In the genomic region with DNA sequence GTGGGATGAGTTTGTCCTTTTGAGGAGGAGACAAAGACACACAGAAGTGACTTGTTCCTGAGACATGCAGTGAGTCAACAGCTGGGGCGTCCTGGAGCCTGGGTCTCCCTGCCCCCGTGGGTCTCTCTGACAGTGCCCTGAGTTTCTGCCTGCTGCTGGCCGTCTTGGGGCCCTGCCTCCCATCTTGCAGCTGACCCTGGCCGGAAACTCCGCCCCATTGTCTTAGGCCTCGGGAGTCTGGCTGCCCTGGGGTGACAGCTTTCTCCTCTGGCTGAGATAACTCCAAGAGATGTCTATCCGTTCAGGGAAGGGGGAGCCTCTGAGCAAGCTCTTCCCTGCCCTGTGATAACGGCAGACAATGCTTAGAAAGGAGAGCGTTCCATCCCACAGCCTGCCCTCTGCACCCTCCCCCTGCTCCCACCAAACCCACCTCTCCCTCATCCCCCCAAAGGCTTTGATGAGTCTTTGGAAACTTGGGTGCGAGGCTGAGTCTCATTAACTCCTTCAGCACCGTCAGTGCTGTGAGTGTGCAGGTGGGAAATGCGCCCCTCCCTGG, we compare ENCODE assay signal across 10 cellular contexts.
A peak's percentile ranks its signal among the peaks of the same experiment; 100 is the strongest.
DNase-seq lines count a peak whose midpoint lies in the region; ATAC-seq and TF ChIP-seq lines count a peak whose summit lies in the region.
"Had no signal": no experiment of that assay in that cellular context is flagged by ENCODE, and none has a peak within 500 bp of the region (broad histone marks: within the 10 kb centered on the region; RNA-seq: fewer than 3 reads in every experiment).

No MANE protein-coding gene starts in this region.

- WGBS in transverse colon (ENCODE audit: low coverage in 1 of 2), 2 donors: 63% methylated on average over 12 of the region's 12 CpGs; no CpG with 5 or more reads in 1 of the 2 donors

- H3K4me3 ChIP-seq in H7 (ENCODE audit: insufficient read depth, low read depth, low read length) (no peak overlapping the region), adipocyte (ENCODE audit: low read length) (no peak overlapping the region), transverse colon (no peak overlapping the region)

- no peaks in the 10 kb centered on the region for H3K9me3 Mint-ChIP-seq in activated CD8-positive, alpha-beta memory T cell treated with anti-CD3 and anti-CD28 coated beads, Interleukin-2, amount 10 ng/mL, durations not matched to agents 7 days and 5 days (ENCODE audit: low read depth)
- H3K9me3 Mint-ChIP-seq in activated CD4-positive, alpha-beta memory T cell treated with anti-CD3 and anti-CD28 coated beads, Interleukin-2, amount 10 ng/mL, durations not matched to agents 7 days and 5 days: no peaks in the 10 kb centered on the region
- H3K9me3 Mint-ChIP-seq: activated naive CD8-positive, alpha-beta T cell treated with anti-CD3 and anti-CD28 coated beads, Interleukin-2, amount 50 U/mL, for 24 hours; memory B cell had no signal

- H3K9ac ChIP-seq in adipocyte (ENCODE audit: low read length): peak overlapping the region; percentile 39

- TF ChIP-seq POLR2A in transverse colon (IDR thresholded peaks at IDR 0.05): no peak

- DNase-seq in H7 (peak; percentile 89), adipocyte (ENCODE audit: low read depth) (peak; percentile 58), hepatic stellate cell (ENCODE audit: low spot score) (peak; percentile 90), retina (peak; percentile 50), KG1 (lab: John Stamatoyannopoulos, UW) (no peak), transverse colon (no peak)
- no peak for DNase-seq in activated CD8-positive, alpha-beta memory T cell treated with anti-CD3 and anti-CD28 coated beads, Interleukin-2, amount 10 ng/mL, durations not matched to agents 7 days and 5 days
- no peak for DNase-seq in activated CD4-positive, alpha-beta memory T cell treated with anti-CD3 and anti-CD28 coated beads, Interleukin-2, amount 10 ng/mL, durations not matched to agents 7 days and 5 days
- DNase-seq: activated naive CD8-positive, alpha-beta T cell treated with anti-CD3 and anti-CD28 coated beads, Interleukin-2, amount 50 U/mL, for 24 hours had no signal

- H3K4me1 ChIP-seq in adipocyte (ENCODE audit: control insufficient read depth, insufficient read depth, low read length): peaks cover 32% of the 10 kb centered on the region
- peaks cover 0 to 7% (median 0%) of the 10 kb centered on the region in 4 donors for H3K4me1 ChIP-seq in transverse colon

- POLR2A ChIA-PET in activated CD4-positive, alpha-beta memory T cell treated with anti-CD3 and anti-CD28 coated beads, Interleukin-2, amount 10 ng/mL, durations not matched to agents 7 days and 5 days (lab: Charles Lee): no interaction called here

- H3K36me3 ChIP-seq in H7 (replicated peaks; ENCODE audit: control insufficient read depth, insufficient read depth, low read length) (no peaks in the 10 kb centered on the region; the same call in 1 of the 2 replicates), adipocyte (ENCODE audit: control insufficient read depth, insufficient read depth, low read length, severe bottlenecking) (no peaks in the 10 kb centered on the region), transverse colon (no peaks in the 10 kb centered on the region)

- H3K27ac ChIP-seq in transverse colon: no peak overlapping the region

- no peak for TF ChIP-seq CTCF in transverse colon (IDR thresholded peaks at IDR 0.05)

- H3K27me3 Mint-ChIP-seq in activated CD8-positive, alpha-beta memory T cell treated with anti-CD3 and anti-CD28 coated beads, Interleukin-2, amount 10 ng/mL, durations not matched to agents 7 days and 5 days: peaks cover 28% of the 10 kb centered on the region
- peaks cover 2% of the 10 kb centered on the region for H3K27me3 Mint-ChIP-seq in activated CD4-positive, alpha-beta memory T cell treated with anti-CD3 and anti-CD28 coated beads, Interleukin-2, amount 10 ng/mL, durations not matched to agents 7 days and 5 days

- no peaks in the 10 kb centered on the region for H3K4me1 Mint-ChIP-seq in activated CD8-positive, alpha-beta memory T cell treated with anti-CD3 and anti-CD28 coated beads, Interleukin-2, amount 10 ng/mL, durations not matched to agents 7 days and 5 days
- no peaks in the 10 kb centered on the region for H3K4me1 Mint-ChIP-seq in activated CD4-positive, alpha-beta memory T cell treated with anti-CD3 and anti-CD28 coated beads, Interleukin-2, amount 10 ng/mL, durations not matched to agents 7 days and 5 days
- H3K4me1 Mint-ChIP-seq: activated naive CD8-positive, alpha-beta T cell treated with anti-CD3 and anti-CD28 coated beads, Interleukin-2, amount 50 U/mL, for 24 hours had no signal

- no peaks in the 10 kb centered on the region for H3K36me3 Mint-ChIP-seq in activated CD8-positive, alpha-beta memory T cell treated with anti-CD3 and anti-CD28 coated beads, Interleukin-2, amount 10 ng/mL, durations not matched to agents 7 days and 5 days
- no peaks in the 10 kb centered on the region for H3K36me3 Mint-ChIP-seq in activated CD4-positive, alpha-beta memory T cell treated with anti-CD3 and anti-CD28 coated beads, Interleukin-2, amount 10 ng/mL, durations not matched to agents 7 days and 5 days (ENCODE audit: low read depth)
- H3K36me3 Mint-ChIP-seq: memory B cell had no signal

- no peak for TF ChIP-seq EP300 in transverse colon (IDR thresholded peaks at IDR 0.05; ENCODE audit: low read depth)

- intact Hi-C loops in transverse colon (cut with DNase I; ENCODE audit: low total_unique reads): no loop called here

- H3K27me3 ChIP-seq in H7 (ENCODE audit: control insufficient read depth, insufficient read depth, low read length): no peaks in the 10 kb centered on the region
- H3K27me3 ChIP-seq in adipocyte (replicated peaks; ENCODE audit: control insufficient read depth, insufficient read depth, low read length): no peaks in the 10 kb centered on the region
- H3K27me3 ChIP-seq in transverse colon: no peaks in the 10 kb centered on the region

- H3K4me3 Mint-ChIP-seq in activated CD8-positive, alpha-beta memory T cell treated with anti-CD3 and anti-CD28 coated beads, Interleukin-2, amount 10 ng/mL, durations not matched to agents 7 days and 5 days: no peak overlapping the region
- no peak overlapping the region for H3K4me3 Mint-ChIP-seq in activated CD4-positive, alpha-beta memory T cell treated with anti-CD3 and anti-CD28 coated beads, Interleukin-2, amount 10 ng/mL, durations not matched to agents 7 days and 5 days
- H3K4me3 Mint-ChIP-seq: activated naive CD8-positive, alpha-beta T cell treated with anti-CD3 and anti-CD28 coated beads, Interleukin-2, amount 50 U/mL, for 24 hours; memory B cell had no signal

- H3K27ac Mint-ChIP-seq in activated CD8-positive, alpha-beta memory T cell treated with anti-CD3 and anti-CD28 coated beads, Interleukin-2, amount 10 ng/mL, durations not matched to agents 7 days and 5 days: no peak overlapping the region
- H3K27ac Mint-ChIP-seq in activated CD4-positive, alpha-beta memory T cell treated with anti-CD3 and anti-CD28 coated beads, Interleukin-2, amount 10 ng/mL, durations not matched to agents 7 days and 5 days: no peak overlapping the region
- H3K27ac Mint-ChIP-seq: activated naive CD8-positive, alpha-beta T cell treated with anti-CD3 and anti-CD28 coated beads, Interleukin-2, amount 50 U/mL, for 24 hours; memory B cell had no signal

- CTCF ChIA-PET in activated CD8-positive, alpha-beta memory T cell treated with anti-CD3 and anti-CD28 coated beads, Interleukin-2, amount 10 ng/mL, durations not matched to agents 7 days and 5 days (lab: Charles Lee): interaction anchor here (1.5 kb wide), 1 partner anchor 29 kb away, joined by 4 read pairs; no protein-coding TSS in a partner anchor
- CTCF ChIA-PET in activated CD4-positive, alpha-beta memory T cell treated with anti-CD3 and anti-CD28 coated beads, Interleukin-2, amount 10 ng/mL, durations not matched to agents 7 days and 5 days (lab: Charles Lee): no interaction called here

- H3K9me3 ChIP-seq in adipocyte (ENCODE audit: control insufficient read depth, low read length) (no peaks in the 10 kb centered on the region), transverse colon (no peaks in the 10 kb centered on the region)

- in situ Hi-C loops in transverse colon (cut with MboI; ENCODE audit: low pct_ligation_motif_present in 1 of 4, low pct_unique_long_range_greater_than_20kb in 1 of 4, low sequenced_read_pairs in 3 of 4): no loop called here

- no peak for ATAC-seq in activated CD8-positive, alpha-beta memory T cell treated with anti-CD3 and anti-CD28 coated beads, Interleukin-2, amount 10 ng/mL, durations not matched to agents 7 days and 5 days
- ATAC-seq: activated naive CD8-positive, alpha-beta T cell treated with anti-CD3 and anti-CD28 coated beads, Interleukin-2, amount 50 U/mL, for 24 hours had no signal

Comparison
In these comparisons a context has a peak if more than half of its experiments do, and no peak if none do; other contexts are left out.
1. DNase-seq: peak in H7 (single experiment), adipocyte (single experiment), hepatic stellate cell (single experiment) and retina (single experiment); none in KG1 (single experiment), activated CD8-positive, alpha-beta memory T cell treated with anti-CD3 and anti-CD28 coated beads, Interleukin-2, amount 10 ng/mL, durations not matched to agents 7 days and 5 days (single experiment), activated CD4-positive, alpha-beta memory T cell treated with anti-CD3 and anti-CD28 coated beads, Interleukin-2, amount 10 ng/mL, durations not matched to agents 7 days and 5 days (single experiment) and transverse colon (single experiment).